In the genomic region with DNA sequence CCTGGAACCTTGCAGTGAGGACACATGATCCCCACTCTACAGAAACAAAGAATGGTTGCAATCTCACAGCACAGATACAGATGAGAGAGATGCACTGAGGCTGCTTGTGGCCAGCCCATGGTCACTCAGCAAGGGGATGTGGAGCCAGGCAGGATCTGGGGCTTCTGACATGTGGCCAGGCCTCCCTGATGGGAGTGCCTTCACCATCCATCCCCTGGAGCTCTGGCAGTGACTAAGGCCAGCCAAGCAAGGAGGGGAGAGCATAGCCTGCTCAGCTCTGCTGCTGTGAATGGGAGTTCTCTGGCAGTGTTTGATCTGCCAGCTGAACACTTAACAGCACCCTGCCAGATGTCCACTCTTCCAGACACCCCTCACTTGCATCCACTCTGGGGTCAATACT, we compare ENCODE assay signal across 14 cellular contexts. TPM values are rescaled to one million over a fixed set of nuclear protein-coding genes. Genes with fewer than 3 reads are reported as not detected.
DNase-seq lines count a peak whose midpoint lies in the region; TF ChIP-seq lines count a peak whose summit lies in the region.
"Had no signal": no experiment of that assay in that cellular context is flagged by ENCODE, and none has a peak within 500 bp of the region (broad histone marks: within the 10 kb centered on the region; RNA-seq: fewer than 3 reads in every experiment).

No MANE protein-coding gene starts in this region.

- no peaks in the 10 kb centered on the region; the same call in 1 of the 2 replicates for H3F3A ChIP-seq in Loucy (ENCODE audit: low read depth)

- H3K79me2 ChIP-seq in Loucy (ENCODE audit: insufficient read depth, low read length), result no peaks in the 10 kb centered on the region

- TF ChIP-seq CTCF in left ventricle myocardium inferior (IDR thresholded peaks at IDR 0.05; ENCODE audit: borderline replicate concordance), result no peak
- TF ChIP-seq CTCF in Loucy (conservative IDR thresholded peaks at IDR 0.05; ENCODE audit: low read length), result no peak
- no peak for TF ChIP-seq CTCF in neutrophil (IDR thresholded peaks at IDR 0.05)
- TF ChIP-seq CTCF in prostate gland (IDR thresholded peaks at IDR 0.05), result no peak

- H3K9me3 ChIP-seq in left ventricle myocardium inferior (replicated peaks) (no peaks in the 10 kb centered on the region), Loucy (ENCODE audit: insufficient read depth, low read depth, low read length) (no peaks in the 10 kb centered on the region), neutrophil (no peaks in the 10 kb centered on the region), prostate gland (no peaks in the 10 kb centered on the region)
- H3K9me3 ChIP-seq: A549, Caco-2 had no signal

- H2AFZ ChIP-seq in Loucy (ENCODE audit: low read length), result peak overlapping the region; percentile 22

- H3K27me3 ChIP-seq in left ventricle myocardium inferior (ENCODE audit: low read depth) (no peaks in the 10 kb centered on the region), Loucy (ENCODE audit: insufficient read depth, low read length, poor library complexity, severe bottlenecking) (no peaks in the 10 kb centered on the region), neutrophil (no peaks in the 10 kb centered on the region), prostate gland (replicated peaks; ENCODE audit: insufficient read depth) (no peaks in the 10 kb centered on the region)

- intact Hi-C loops in cardiac septum (cut with DNase I) (no loop called here), left ventricle myocardium inferior (cut with micrococcal nuclease) (no loop called here), prostate gland (cut with DNase I) (no loop called here)

- no peak for TF ChIP-seq POLR2A in prostate gland (IDR thresholded peaks at IDR 0.05)

- H3K4me1 ChIP-seq in left ventricle myocardium inferior, result peaks cover 62% of the 10 kb centered on the region
- H3K4me1 ChIP-seq in Loucy (ENCODE audit: insufficient read depth, low read length, poor library complexity, severe bottlenecking), result peaks cover 38% of the 10 kb centered on the region
- H3K4me1 ChIP-seq in neutrophil (ENCODE audit: control insufficient read depth in 1 of 2, insufficient read depth in 1 of 2, low read depth in 1 of 2, low read length in 1 of 2), result peaks cover 30% of the 10 kb centered on the region in 2 experiments
- H3K4me1 ChIP-seq in prostate gland (replicated peaks), result no peaks in the 10 kb centered on the region
- H3K4me1 ChIP-seq: A549, Caco-2 had no signal

- no peaks in the 10 kb centered on the region for H3K9me2 ChIP-seq in Loucy (replicated peaks; ENCODE audit: low read depth, low read length)

- no peaks in the 10 kb centered on the region for H4K20me1 ChIP-seq in Loucy (ENCODE audit: insufficient read depth, low read length, poor library complexity, severe bottlenecking)

- peak; percentile 74 for DNase-seq in cardiac septum (ENCODE audit: low spot score)
- DNase-seq in left ventricle myocardium inferior, result no peak
- no peak for DNase-seq in RPMI8226
- DNase-seq in prostate gland (ENCODE audit: low spot score), result no peak
- DNase-seq: Caco-2; CD8-positive, alpha-beta memory T cell; DND-41; GDM1; HCEC 1CT; HFFc6 had no signal

- H3K4me3 ChIP-seq in left ventricle myocardium inferior, result no peak overlapping the region
- no peak overlapping the region for H3K4me3 ChIP-seq in Loucy (ENCODE audit: low read length, poor library complexity, severe bottlenecking)
- H3K4me3 ChIP-seq in neutrophil (ENCODE audit: low read depth in 1 of 2, low read length in 1 of 2), result peak overlapping the region in 1 of 2 experiments; percentile 5
- H3K4me3 ChIP-seq in prostate gland, result no peak overlapping the region
- H3K4me3 ChIP-seq: A549 had no signal

- peak overlapping the region; percentile 38 for H3K9ac ChIP-seq in Loucy (ENCODE audit: low read depth, low read length, poor library complexity, severe bottlenecking)

- no peak overlapping the region for H3K27ac ChIP-seq in left ventricle myocardium inferior (replicated peaks)
- peak overlapping the region; percentile 66 for H3K27ac ChIP-seq in neutrophil
- no peak overlapping the region for H3K27ac ChIP-seq in prostate gland
- H3K27ac ChIP-seq: A549 had no signal

- peak overlapping the region; percentile 15 for H3K4me2 ChIP-seq in Loucy (ENCODE audit: low read depth, low read length, poor library complexity, severe bottlenecking)
- H3K4me2 ChIP-seq: A549 had no signal

- H3K36me3 ChIP-seq in left ventricle myocardium inferior (peaks cover 3% of the 10 kb centered on the region), Loucy (ENCODE audit: insufficient read depth, low read length) (no peaks in the 10 kb centered on the region), neutrophil (no peaks in the 10 kb centered on the region), prostate gland (no peaks in the 10 kb centered on the region)

RNA-seq across cellular contexts. Expression of a gene that starts 19.8 kb away (rescaled TPM):
- total RNA-seq in cardiac septum (163 TPM), left ventricle myocardium inferior (136 TPM), prostate gland (under 1 TPM in 1 of 2 donors, not detected in 1; 0.82 TPM)
- total RNA-seq: Caco-2; CD8-positive, alpha-beta memory T cell; H1; HFFc6 had no signal

Comparison
In these comparisons a context has a peak if more than half of its experiments do, and no peak if none do; other contexts are left out.
1. RNA of a gene that starts 19.8 kb away (total RNA-seq): 163 TPM in cardiac septum (single experiment) and 136 TPM in left ventricle myocardium inferior (single experiment); 0.82 TPM in prostate gland; every median in the first group is over 10 times any median in the second.